In genomic region chr19:13839938-13840750, GRCh38 we compare ENCODE assay signal across 8 cellular contexts. TPM values are rescaled to one million over a fixed set of nuclear protein-coding genes. Genes with fewer than 3 reads are reported as not detected.
DNase-seq lines count a peak whose midpoint lies in the region; ATAC-seq and TF ChIP-seq lines count a peak whose summit lies in the region.

No MANE protein-coding gene starts in this region.

- H3K27me3 Mint-ChIP-seq in activated T-cell treated with anti-CD3 and anti-CD28 coated beads, Interleukin-2, amount 50 U/mL, for 4 hours (ENCODE audit: low read depth): no peaks in the 10 kb centered on the region
- no peaks in the 10 kb centered on the region for H3K27me3 Mint-ChIP-seq in progenitor cell of endocrine pancreas

- in situ Hi-C loops in Caki2 (cut with HindIII; ENCODE audit: low pct_unique_long_range_greater_than_20kb, low sequenced_read_pairs): no loop called here

- H3K4me1 Mint-ChIP-seq in activated T-cell treated with anti-CD3 and anti-CD28 coated beads, Interleukin-2, amount 50 U/mL, for 4 hours (ENCODE audit: low read depth): peaks cover 58% of the 10 kb centered on the region
- H3K4me1 Mint-ChIP-seq in progenitor cell of endocrine pancreas (ENCODE audit: low read depth): peaks cover 17% of the 10 kb centered on the region

- TF ChIP-seq CTCF in fibroblast of pulmonary artery (IDR thresholded peaks at IDR 0.05; ENCODE audit: low read length, missing control alignments): no peak
- no peak for TF ChIP-seq CTCF in progenitor cell of endocrine pancreas (IDR thresholded peaks at IDR 0.05; ENCODE audit: unreplicated experiment)

- H3K27ac Mint-ChIP-seq in progenitor cell of endocrine pancreas: no peak overlapping the region

- H3K4me3 Mint-ChIP-seq in activated T-cell treated with anti-CD3 and anti-CD28 coated beads, Interleukin-2, amount 50 U/mL, for 4 hours: peak overlapping the region; percentile 91
- peak overlapping the region; percentile 82 for H3K4me3 Mint-ChIP-seq in progenitor cell of endocrine pancreas (ENCODE audit: low read depth)

- H3K36me3 Mint-ChIP-seq in activated T-cell treated with anti-CD3 and anti-CD28 coated beads, Interleukin-2, amount 50 U/mL, for 4 hours (ENCODE audit: insufficient read depth): peaks cover 12% of the 10 kb centered on the region
- no peaks in the 10 kb centered on the region for H3K36me3 Mint-ChIP-seq in progenitor cell of endocrine pancreas (ENCODE audit: insufficient read depth)

- peak overlapping the region; percentile 88 for H3K4me3 ChIP-seq in fibroblast of pulmonary artery (replicated peaks; ENCODE audit: low read depth, low read length)

- peak; percentile 92 for DNase-seq in Caki2 (ENCODE audit: low read depth)
- peak; percentile 91 for DNase-seq in LoVo (ENCODE audit: low spot score)
- DNase-seq in activated T-cell treated with anti-CD3 and anti-CD28 coated beads, Interleukin-2, amount 50 U/mL, for 4 hours: peak; percentile 59
- no peak for DNase-seq in fibroblast of pulmonary artery (ENCODE audit: low read depth)
- no peak for DNase-seq in progenitor cell of endocrine pancreas (ENCODE audit: low spot score, unreplicated experiment)
- DNase-seq in NCI-H524 (lab: John Stamatoyannopoulos, UW): no peak
- DNase-seq in NCI-H128 (lab: John Stamatoyannopoulos, UW; ENCODE audit: unreplicated experiment): no peak
- DNase-seq in NCI-H1436 treated with DMSO at 0.1 percent for 48 hours (lab: John Stamatoyannopoulos, UW): no peak

- ATAC-seq in activated T-cell treated with anti-CD3 and anti-CD28 coated beads, Interleukin-2, amount 50 U/mL, for 4 hours: peak; percentile 31 to 35

- H3K9me3 Mint-ChIP-seq in activated T-cell treated with anti-CD3 and anti-CD28 coated beads, Interleukin-2, amount 50 U/mL, for 4 hours: no peaks in the 10 kb centered on the region
- H3K9me3 Mint-ChIP-seq in progenitor cell of endocrine pancreas (ENCODE audit: low read depth): no peaks in the 10 kb centered on the region

RNA-seq across cellular contexts. Expression of gene NANOS3, which starts 36.8 kb away (rescaled TPM):
- not detected in 2 replicates for total RNA-seq in Caki2 (2014; rRNA removed; shearing (Covaris generic); ENCODE audit: low replicate concordance)
- total RNA-seq in activated T-cell treated with anti-CD3 and anti-CD28 coated beads, Interleukin-2, amount 50 U/mL, for 4 hours: under 1 TPM in 1 of 3 donors, not detected in 2; 0.52 TPM
- 9.5 and 10.5 TPM in 2 replicates for total RNA-seq in progenitor cell of endocrine pancreas

RNA-seq across cellular contexts. Expression of gene ZSWIM4, which starts 44.9 kb away (rescaled TPM):
- 6.2 and 6.3 TPM in 2 replicates for total RNA-seq in Caki2 (2014; rRNA removed; shearing (Covaris generic); ENCODE audit: low replicate concordance)
- 1 to 10 TPM; 3.2 to 5.0 (median 3.7) TPM for total RNA-seq in activated T-cell treated with anti-CD3 and anti-CD28 coated beads, Interleukin-2, amount 50 U/mL, for 4 hours
- total RNA-seq in progenitor cell of endocrine pancreas: 30.9 and 34.6 TPM in 2 replicates

Comparison
In these comparisons a context has a peak if more than half of its experiments do, and no peak if none do; other contexts are left out.
1. DNase-seq: peak in Caki2 (single experiment), LoVo (single experiment) and activated T-cell treated with anti-CD3 and anti-CD28 coated beads, Interleukin-2, amount 50 U/mL, for 4 hours (single experiment); none in fibroblast of pulmonary artery (single experiment), progenitor cell of endocrine pancreas (single experiment), NCI-H524 (0 of 2), NCI-H128 (single experiment) and NCI-H1436 treated with DMSO at 0.1 percent for 48 hours (single experiment).